In the genomic region with DNA sequence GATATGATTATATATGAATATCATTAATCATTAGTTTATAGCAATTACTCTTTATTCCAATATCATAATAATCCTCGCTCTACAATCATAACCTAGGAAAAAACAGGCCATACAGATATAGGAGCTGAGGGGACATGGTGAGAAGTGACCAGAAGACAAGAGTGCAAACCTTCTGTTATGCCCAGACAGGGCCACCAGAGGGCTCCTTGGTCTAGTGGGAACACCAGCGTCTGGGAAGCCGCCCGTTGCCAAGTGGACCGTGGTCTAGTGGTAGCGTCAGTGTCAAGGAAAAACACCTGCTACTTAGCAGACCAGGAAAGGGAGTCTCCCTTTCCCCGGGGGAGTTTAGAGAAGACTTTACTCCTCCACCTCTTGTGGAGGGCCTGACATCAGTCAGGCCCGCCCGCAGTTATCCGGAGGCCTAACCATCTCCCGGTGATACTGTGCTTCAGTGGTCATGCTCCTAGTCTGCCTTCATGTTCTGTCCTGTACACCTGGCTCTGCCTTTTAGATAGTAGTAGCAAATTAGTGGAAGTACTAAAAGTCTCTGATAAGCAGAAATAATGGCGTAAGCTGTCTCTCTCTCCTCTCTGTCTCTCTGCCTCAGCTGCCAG, we compare ENCODE assay signal across 8 cellular contexts. TPM values are rescaled to one million over a fixed set of nuclear protein-coding genes. Genes with fewer than 3 reads are reported as not detected.
DNase-seq lines count a peak whose midpoint lies in the region; FAIRE-seq and TF ChIP-seq lines count a peak whose summit lies in the region.
"Not testable (repeated sequence)": the region's sequence is repeated elsewhere in the genome, so short reads cannot be mapped to it uniquely, and the experiment has no call there.

No MANE protein-coding gene starts in this region.

- H3K36me3 ChIP-seq in liver (ENCODE audit: control insufficient read depth in 4 of 4, insufficient read depth in 3 of 4, low read depth in 1 of 4, low read length in 3 of 4) = peaks cover 0 to 28% (median 8%) of the 10 kb centered on the region in 4 donors

- TF ChIP-seq RAD21 in liver (IDR thresholded peaks at IDR 0.05) = peak; percentile 77 to 85

- FAIRE-seq in A204.1 (lab: Jason Lieb, UNC) = peak; percentile 83

- not testable (repeated sequence) for H3K4me1 ChIP-seq in liver (ENCODE audit: control insufficient read depth in 4 of 4, insufficient read depth in 4 of 4, low read length in 3 of 4)

- not testable (repeated sequence) for H3K27ac ChIP-seq in liver (ENCODE audit: low read depth in 1 of 2, low read length in 2 of 2)

- H3K9me3 ChIP-seq in liver (ENCODE audit: control insufficient read depth in 4 of 4, low read length in 3 of 4) = not testable (repeated sequence)

- WGBS in liver = 60% methylated on average over 12 of the region's 12 CpGs

- H3K4me3 ChIP-seq in epithelial cell of esophagus (ENCODE audit: low read length); liver (ENCODE audit: low read depth in 1 of 3, low read length in 3 of 3): not testable (repeated sequence)

- not testable (repeated sequence) for H3K9ac ChIP-seq in liver (ENCODE audit: low read depth in 1 of 2, low read length in 2 of 2)

- H3K27me3 ChIP-seq in liver (ENCODE audit: control insufficient read depth in 4 of 4, insufficient read depth in 4 of 4, low read length in 3 of 4) = not testable (repeated sequence)

- TF ChIP-seq CTCF in GM12874 (IDR thresholded peaks at IDR 0.05; ENCODE audit: insufficient read depth, low read depth, low read length) = peak; percentile 66; the same call in 1 of the 2 replicates
- peak; percentile 61 for TF ChIP-seq CTCF in epithelial cell of esophagus (IDR thresholded peaks at IDR 0.05; ENCODE audit: insufficient read depth, low read depth, low read length, missing control alignments)
- peak; percentile 68 for TF ChIP-seq CTCF in liver (IDR thresholded peaks at IDR 0.05; ENCODE audit: low read depth, low read length, missing input control)

- DNase-seq in NCI-H1694 (lab: John Stamatoyannopoulos, UW) (peak; percentile 15), SK-N-DZ (ENCODE audit: low spot score) (peak; percentile 45), activated T-helper 1 cell treated with Interleukin-2 at 50 U/mL for 16 hours (ENCODE audit: low read depth) (peak; percentile 25), epithelial cell of esophagus (ENCODE audit: low read depth) (peak; percentile 60)
- DNase-seq in stimulated activated CD4-positive, alpha-beta T cell treated with anti-CD3 and anti-CD28 coated beads, Interleukin-12 subunit alpha, Interleukin-12 subunit beta, amount 100 ng/mL, for 4 hours = peak; percentile 50

TF ChIP-seq in liver, 16 proteins besides CTCF, POLR2A, EP300 and RAD21:
- TF ChIP-seq HNF4A (conservative IDR thresholded peaks at IDR 0.05) = peak; percentile 21 to 48

RNA-seq across cellular contexts. Expression of a gene that starts 26.5 kb away (rescaled TPM):
- polyA plus RNA-seq in SK-N-DZ (2014; cell fraction: cytosol; rRNA removed) = 16.0 and 22.4 TPM in 2 replicates
- polyA plus RNA-seq in SK-N-DZ (2014; cell fraction: nucleus; rRNA removed) = 12.6 and 13.5 TPM in 2 replicates
- total RNA-seq in liver = 1 to 10 TPM; 4.4 to 5.2 TPM
- 1 to 10 TPM; 3.1 to 8.1 TPM for polyA plus RNA-seq in liver

RNA-seq across cellular contexts. Expression of a gene that starts 32.0 kb away (rescaled TPM):
- not detected in 2 replicates for polyA plus RNA-seq in SK-N-DZ (2014; cell fraction: cytosol; rRNA removed)
- polyA plus RNA-seq in SK-N-DZ (2014; cell fraction: nucleus; rRNA removed) = not detected in 2 replicates
- total RNA-seq in liver = not detected
- polyA plus RNA-seq in liver = not detected

RNA-seq across cellular contexts. Expression of a gene that starts 49.9 kb away (rescaled TPM):
- polyA plus RNA-seq in SK-N-DZ (2014; cell fraction: cytosol; rRNA removed) = not detected in 2 replicates
- polyA plus RNA-seq in SK-N-DZ (2014; cell fraction: nucleus; rRNA removed) = 0.65 TPM in 1 of 2 replicates, not detected in the other
- total RNA-seq in liver = 1 to 10 TPM; 1.5 to 2.2 TPM
- under 1 TPM; 0.35 to 0.58 TPM for polyA plus RNA-seq in liver
